In genomic region chrY:12559007-12559406, GRCh38 we compare ENCODE assay signal across 13 cellular contexts.
"Had no signal": no experiment of that assay in that cellular context is flagged by ENCODE, and none has a peak within 500 bp of the region (broad histone marks: within the 10 kb centered on the region; RNA-seq: fewer than 3 reads in every experiment).

No MANE protein-coding gene starts in this region.

- H3K4me1 Mint-ChIP-seq: T-helper 17 cell had no signal

- H3K4me3 Mint-ChIP-seq: activated CD4-positive, alpha-beta memory T cell treated with anti-CD3 and anti-CD28 coated beads for 36 hours; T-helper 17 cell; WTC11 had no signal

- ATAC-seq: gastrocnemius medialis, heart right ventricle, left colon, right lobe of liver, T-helper 17 cell, WTC11 had no signal

- H3K27ac Mint-ChIP-seq: activated CD4-positive, alpha-beta memory T cell treated with anti-CD3 and anti-CD28 coated beads for 36 hours; T-helper 17 cell; WTC11 had no signal

- DNase-seq: activated CD4-positive, alpha-beta memory T cell treated with anti-CD3 and anti-CD28 coated beads for 36 hours; activated CD8-positive, alpha-beta memory T cell treated with anti-CD3 and anti-CD28 coated beads, Interleukin-2, amount 50 U/mL, for 4 hours; adrenal gland; erythroblast; gastrocnemius medialis; heart right ventricle; left colon; midbrain; ovary; right lobe of liver; SIG-M5; T-helper 17 cell had no signal

- H3K27me3 Mint-ChIP-seq: activated CD4-positive, alpha-beta memory T cell treated with anti-CD3 and anti-CD28 coated beads for 36 hours; T-helper 17 cell had no signal
